15 cellular contexts compared by ENCODE assay signal in the genomic region with DNA sequence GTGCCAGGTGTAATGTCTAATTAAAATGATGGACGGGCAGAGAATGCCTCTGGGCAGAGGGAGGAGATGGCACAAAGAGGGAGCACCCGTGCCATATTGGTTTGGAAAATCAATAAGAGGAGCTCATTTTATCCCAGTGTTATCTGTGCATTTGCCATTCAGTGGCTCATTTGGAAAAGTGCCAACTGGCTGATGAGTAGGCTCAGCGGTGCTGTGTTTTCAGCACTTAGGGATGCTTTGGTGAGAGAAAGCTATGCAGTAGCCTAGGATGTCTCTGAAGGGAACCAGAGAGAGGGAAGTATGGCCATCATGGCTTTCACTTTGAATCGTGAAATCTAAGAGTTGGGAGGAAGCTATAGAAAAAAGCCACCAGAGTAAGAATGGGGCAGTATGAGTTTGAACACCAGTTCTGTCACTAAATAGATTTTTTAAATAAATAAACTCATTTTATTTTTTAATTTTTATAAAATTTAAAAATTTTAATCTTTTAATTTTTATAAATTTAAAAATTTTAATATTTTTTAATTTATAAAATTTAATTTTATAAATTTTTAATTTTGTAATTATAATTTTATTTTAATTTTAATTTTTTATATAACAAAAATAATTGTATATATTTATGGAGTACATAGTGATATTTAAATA.
DNase-seq lines count a peak whose midpoint lies in the region; ATAC-seq and TF ChIP-seq lines count a peak whose summit lies in the region.
"Had no signal": no experiment of that assay in that cellular context is flagged by ENCODE, and none has a peak within 500 bp of the region (broad histone marks: within the 10 kb centered on the region; RNA-seq: fewer than 3 reads in every experiment).

No MANE protein-coding gene starts in this region.

- TF ChIP-seq POLR2A in GM18505 (IDR thresholded peaks at IDR 0.05; ENCODE audit: borderline replicate concordance, extremely low read depth, insufficient read depth, insufficient read length), result no peak

- TF ChIP-seq CTCF in glutamatergic neuron (IDR thresholded peaks at IDR 0.05; ENCODE audit: partially characterized antibody, unreplicated experiment), result no peak

- ATAC-seq in GM18505 (IDR thresholded peaks at IDR 0.05; ENCODE audit: unreplicated experiment), result no peak
- ATAC-seq: stimulated activated naive CD8-positive, alpha-beta T cell treated with anti-CD3 and anti-CD28 coated beads, Interleukin-15, Interleukin-2, amounts not matched to agents 100 U/mL and 50 U/mL, for 24 hours had no signal

- H3K4me1 Mint-ChIP-seq in glutamatergic neuron (ENCODE audit: low read depth, unreplicated experiment), result peaks cover 4% of the 10 kb centered on the region
- H3K4me1 Mint-ChIP-seq: activated CD4-positive, alpha-beta T cell treated with anti-CD3 and anti-CD28 coated beads, Interleukin-2, amount 10 ng/mL, durations not matched to agents 24 days and 14 days had no signal

- peak; percentile 1 for DNase-seq in EL
- DNase-seq in NCI-H1105 treated with DMSO at 0.1 percent for 48 hours (lab: John Stamatoyannopoulos, UW), result peak; percentile 72
- DNase-seq in NCI-H510A (lab: John Stamatoyannopoulos, UW), result peak; percentile 16
- peak; percentile 17 for DNase-seq in glutamatergic neuron
- DNase-seq in HPDE6-E6E7 (ENCODE audit: extremely low spot score), result no peak
- no peak for DNase-seq in SIG-M5 treated with dmso at 0.1 percent for 504 hours (lab: John Stamatoyannopoulos, UW; ENCODE audit: unreplicated experiment)
- DNase-seq: activated CD4-positive, alpha-beta T cell treated with anti-CD3 and anti-CD28 coated beads, Interleukin-2, amount 10 ng/mL, durations not matched to agents 24 days and 14 days; H9; PC-9; stimulated activated naive CD8-positive, alpha-beta T cell treated with anti-CD3 and anti-CD28 coated beads, Interleukin-15, Interleukin-2, amounts not matched to agents 100 U/mL and 50 U/mL, for 24 hours had no signal

- no peak overlapping the region for H3K4me3 Mint-ChIP-seq in glutamatergic neuron (ENCODE audit: unreplicated experiment)
- H3K4me3 Mint-ChIP-seq: activated CD4-positive, alpha-beta T cell treated with anti-CD3 and anti-CD28 coated beads, Interleukin-2, amount 10 ng/mL, durations not matched to agents 24 days and 14 days; activated T-helper 1 cell treated with anti-CD3 and anti-CD28 coated beads, Interleukin-12 subunit alpha, Interleukin-12 subunit beta, Interleukin-2, Interleukin-4 antibody, amounts not matched to agents 30 ng/mL and 10 ng/mL and 1 ng/mL, durations not matched to agents 14 hours and 24 hours and 36 hours; dendritic cell treated with granulocyte-macrophage colony-stimulating factor and Interleukin-4, amounts not matched to agents 40 ng/mL and 50 ng/mL, for 4 days; H9; neural crest cell; T-helper 1 cell treated with Interleukin-12 subunit alpha and Interleukin-12 subunit beta and Interleukin-4 antibody, amounts not matched to agents 30 μg/mL and 1 μg/mL, for 36 hours had no signal

- H3K27ac Mint-ChIP-seq in glutamatergic neuron (ENCODE audit: unreplicated experiment), result peak overlapping the region; percentile 25
- H3K27ac Mint-ChIP-seq: activated CD4-positive, alpha-beta T cell treated with anti-CD3 and anti-CD28 coated beads, Interleukin-2, amount 10 ng/mL, durations not matched to agents 24 days and 14 days; activated T-helper 1 cell treated with anti-CD3 and anti-CD28 coated beads, Interleukin-12 subunit alpha, Interleukin-12 subunit beta, Interleukin-2, Interleukin-4 antibody, amounts not matched to agents 30 ng/mL and 10 ng/mL and 1 ng/mL, durations not matched to agents 14 hours and 24 hours and 36 hours; dendritic cell treated with granulocyte-macrophage colony-stimulating factor and Interleukin-4, amounts not matched to agents 40 ng/mL and 50 ng/mL, for 4 days; H9; T-helper 1 cell treated with Interleukin-12 subunit alpha and Interleukin-12 subunit beta and Interleukin-4 antibody, amounts not matched to agents 30 μg/mL and 1 μg/mL, for 36 hours had no signal

- H3K27me3 Mint-ChIP-seq in glutamatergic neuron (ENCODE audit: unreplicated experiment), result peaks cover 2% of the 10 kb centered on the region
- H3K27me3 Mint-ChIP-seq: activated CD4-positive, alpha-beta T cell treated with anti-CD3 and anti-CD28 coated beads, Interleukin-2, amount 10 ng/mL, durations not matched to agents 24 days and 14 days; dendritic cell treated with granulocyte-macrophage colony-stimulating factor and Interleukin-4, amounts not matched to agents 40 ng/mL and 50 ng/mL, for 4 days had no signal

- no peaks in the 10 kb centered on the region for H3K9me3 Mint-ChIP-seq in glutamatergic neuron (ENCODE audit: unreplicated experiment)
- H3K9me3 Mint-ChIP-seq: activated CD4-positive, alpha-beta T cell treated with anti-CD3 and anti-CD28 coated beads, Interleukin-2, amount 10 ng/mL, durations not matched to agents 24 days and 14 days; activated T-helper 1 cell treated with anti-CD3 and anti-CD28 coated beads, Interleukin-12 subunit alpha, Interleukin-12 subunit beta, Interleukin-2, Interleukin-4 antibody, amounts not matched to agents 30 ng/mL and 10 ng/mL and 1 ng/mL, durations not matched to agents 14 hours and 24 hours and 36 hours; H9; T-helper 1 cell treated with Interleukin-12 subunit alpha and Interleukin-12 subunit beta and Interleukin-4 antibody, amounts not matched to agents 30 μg/mL and 1 μg/mL, for 36 hours had no signal

- H3K36me3 Mint-ChIP-seq in glutamatergic neuron (ENCODE audit: unreplicated experiment), result no peaks in the 10 kb centered on the region

Comparison
In these comparisons a context has a peak if more than half of its experiments do, and no peak if none do; other contexts are left out.
1. DNase-seq: peak in EL (single experiment), NCI-H1105 treated with DMSO at 0.1 percent for 48 hours (single experiment), NCI-H510A (single experiment) and glutamatergic neuron (single experiment); none in HPDE6-E6E7 (single experiment) and SIG-M5 treated with dmso at 0.1 percent for 504 hours (single experiment).